ENCODE assay signal across 1 cellular context in genomic region chr14:35380794-35381193, GRCh38.
TF ChIP-seq lines count a peak whose summit lies in the region.

No MANE protein-coding gene starts in this region.

TF ChIP-seq in HCT116, 20 proteins besides CTCF, POLR2A, EP300 and RAD21 (continued from another document):
- TF ChIP-seq ZBTB33 (IDR thresholded peaks at IDR 0.05; ENCODE audit: extremely low read depth, insufficient replicate concordance, low read length): no peak
- TF ChIP-seq ATF3 (IDR thresholded peaks at IDR 0.05): no peak
- no peak for TF ChIP-seq MAX (IDR thresholded peaks at IDR 0.05)
- TF ChIP-seq FOSL1 (IDR thresholded peaks at IDR 0.05; ENCODE audit: low read depth): no peak
- no peak for TF ChIP-seq JUND (IDR thresholded peaks at IDR 0.05)
